ENCODE assay signal across 2 cellular contexts in genomic region chr13:67231481-67231940, GRCh38.
TF ChIP-seq lines count a peak whose summit lies in the region.

No MANE protein-coding gene starts in this region.

TF ChIP-seq in GM12878, 131 proteins besides CTCF, POLR2A, EP300 and RAD21 (continued from another document):
- TF ChIP-seq MLLT1 (IDR thresholded peaks at IDR 0.05) (no peak), NRF1 (conservative IDR thresholded peaks at IDR 0.05; ENCODE audit: low read depth, low read length) (no peak), SREBF1 (IDR thresholded peaks at IDR 0.05; ENCODE audit: low read length) (no peak)
TF ChIP-seq in GM12878: peak in this region for 0.

TF ChIP-seq in liver, 16 proteins besides CTCF, POLR2A, EP300 and RAD21:
- TF ChIP-seq ZBTB33 (IDR thresholded peaks at IDR 0.05) = no peak
- no peak for TF ChIP-seq RXRA (IDR thresholded peaks at IDR 0.05)
- TF ChIP-seq MAX (IDR thresholded peaks at IDR 0.05) = no peak
- TF ChIP-seq SP1 (IDR thresholded peaks at IDR 0.05) = no peak
- no peak for TF ChIP-seq ATF3 (IDR thresholded peaks at IDR 0.05)
- TF ChIP-seq YY1 (IDR thresholded peaks at IDR 0.05) = no peak
- TF ChIP-seq HNF4G (IDR thresholded peaks at IDR 0.05) = no peak
- no peak for TF ChIP-seq JUND (IDR thresholded peaks at IDR 0.05)
- no peak for TF ChIP-seq REST (IDR thresholded peaks at IDR 0.05)
- TF ChIP-seq NR2F2 (IDR thresholded peaks at IDR 0.05) = no peak
- no peak for TF ChIP-seq FOXA2 (IDR thresholded peaks at IDR 0.05)
- TF ChIP-seq EGR1 (IDR thresholded peaks at IDR 0.05; ENCODE audit: low read depth in 2 of 2) = no peak
